8 cellular contexts compared by ENCODE assay signal in genomic region chr1:116268211-116268610, GRCh38.
DNase-seq lines count a peak whose midpoint lies in the region; ATAC-seq and TF ChIP-seq lines count a peak whose summit lies in the region.

No MANE protein-coding gene starts in this region.

- DNase-seq in stimulated activated naive CD8-positive, alpha-beta T cell treated with anti-CD3 and anti-CD28 coated beads, Interleukin-15, amount 100 ng/mL, for 72 hours = peak in 1 of 2 donors; percentile 15
- DNase-seq in stimulated activated naive CD8-positive, alpha-beta T cell treated with anti-CD3 and anti-CD28 coated beads, Interleukin-15, Interleukin-2, amounts not matched to agents 100 U/mL and 50 U/mL, for 24 hours = no peak
- DNase-seq in Peyer's patch (peak in 2 of 3 donors; percentile 74 to 84), foreskin fibroblast (peak; percentile 5 to 42), NCI-H345 (lab: John Stamatoyannopoulos, UW) (no peak), amniotic stem cell (lab: John Stamatoyannopoulos, UW) (no peak)
- DNase-seq in activated CD8-positive, alpha-beta memory T cell treated with anti-CD3 and anti-CD28 coated beads, Interleukin-2, amount 10 ng/mL, durations not matched to agents 7 days and 5 days = no peak

- H3K36me3 ChIP-seq in Peyer's patch = no peaks in the 10 kb centered on the region

- H3K27ac ChIP-seq in Peyer's patch = no peak overlapping the region

- H3K27me3 ChIP-seq in Peyer's patch = no peaks in the 10 kb centered on the region

- peaks cover 20% of the 10 kb centered on the region for H3K4me1 Mint-ChIP-seq in stimulated activated naive CD8-positive, alpha-beta T cell treated with anti-CD3 and anti-CD28 coated beads, Interleukin-15, amount 100 ng/mL, for 72 hours
- H3K4me1 Mint-ChIP-seq in activated CD8-positive, alpha-beta memory T cell treated with anti-CD3 and anti-CD28 coated beads, Interleukin-2, amount 10 ng/mL, durations not matched to agents 7 days and 5 days = no peaks in the 10 kb centered on the region

- no peaks in the 10 kb centered on the region for H3K36me3 Mint-ChIP-seq in activated CD8-positive, alpha-beta memory T cell treated with anti-CD3 and anti-CD28 coated beads, Interleukin-2, amount 10 ng/mL, durations not matched to agents 7 days and 5 days

- H3K4me1 ChIP-seq in Peyer's patch = no peaks in the 10 kb centered on the region

- ATAC-seq in stimulated activated naive CD8-positive, alpha-beta T cell treated with anti-CD3 and anti-CD28 coated beads, Interleukin-15, amount 100 ng/mL, for 72 hours = peak; percentile 31
- ATAC-seq in stimulated activated naive CD8-positive, alpha-beta T cell treated with anti-CD3 and anti-CD28 coated beads, Interleukin-15, Interleukin-2, amounts not matched to agents 100 U/mL and 50 U/mL, for 24 hours = no peak
- ATAC-seq in activated CD8-positive, alpha-beta memory T cell treated with anti-CD3 and anti-CD28 coated beads, Interleukin-2, amount 10 ng/mL, durations not matched to agents 7 days and 5 days = no peak
- no peak for ATAC-seq in GM21447 (IDR thresholded peaks at IDR 0.05; ENCODE audit: unreplicated experiment)

- H3K27me3 Mint-ChIP-seq in stimulated activated naive CD8-positive, alpha-beta T cell treated with anti-CD3 and anti-CD28 coated beads, Interleukin-15, amount 100 ng/mL, for 72 hours = no peaks in the 10 kb centered on the region
- peaks cover 2% of the 10 kb centered on the region for H3K27me3 Mint-ChIP-seq in activated CD8-positive, alpha-beta memory T cell treated with anti-CD3 and anti-CD28 coated beads, Interleukin-2, amount 10 ng/mL, durations not matched to agents 7 days and 5 days

- TF ChIP-seq POLR2A in Peyer's patch (IDR thresholded peaks at IDR 0.05) = no peak

- H3K4me3 ChIP-seq in Peyer's patch = no peak overlapping the region
- no peak overlapping the region for H3K4me3 ChIP-seq in foreskin fibroblast (ENCODE audit: low read depth in 1 of 2, low read length in 2 of 2)

- H3K9me3 ChIP-seq in Peyer's patch = no peaks in the 10 kb centered on the region

- CTCF ChIA-PET in activated CD8-positive, alpha-beta memory T cell treated with anti-CD3 and anti-CD28 coated beads, Interleukin-2, amount 10 ng/mL, durations not matched to agents 7 days and 5 days (lab: Charles Lee) = interaction anchor here (1.3 kb wide), 1 partner anchor 129 kb away, joined by 5 read pairs; no protein-coding TSS in a partner anchor

- no peak overlapping the region for H3K4me3 Mint-ChIP-seq in stimulated activated naive CD8-positive, alpha-beta T cell treated with anti-CD3 and anti-CD28 coated beads, Interleukin-15, amount 100 ng/mL, for 72 hours
- H3K4me3 Mint-ChIP-seq in activated CD8-positive, alpha-beta memory T cell treated with anti-CD3 and anti-CD28 coated beads, Interleukin-2, amount 10 ng/mL, durations not matched to agents 7 days and 5 days = no peak overlapping the region

- H3K9me3 Mint-ChIP-seq in stimulated activated naive CD8-positive, alpha-beta T cell treated with anti-CD3 and anti-CD28 coated beads, Interleukin-15, amount 100 ng/mL, for 72 hours = peaks cover 0 to 3% of the 10 kb centered on the region in 2 donors
- H3K9me3 Mint-ChIP-seq in activated CD8-positive, alpha-beta memory T cell treated with anti-CD3 and anti-CD28 coated beads, Interleukin-2, amount 10 ng/mL, durations not matched to agents 7 days and 5 days (ENCODE audit: low read depth) = no peaks in the 10 kb centered on the region

- peak overlapping the region in 1 of 2 donors; percentile 75 for H3K27ac Mint-ChIP-seq in stimulated activated naive CD8-positive, alpha-beta T cell treated with anti-CD3 and anti-CD28 coated beads, Interleukin-15, amount 100 ng/mL, for 72 hours
- no peak overlapping the region for H3K27ac Mint-ChIP-seq in activated CD8-positive, alpha-beta memory T cell treated with anti-CD3 and anti-CD28 coated beads, Interleukin-2, amount 10 ng/mL, durations not matched to agents 7 days and 5 days

- TF ChIP-seq CTCF in Peyer's patch (IDR thresholded peaks at IDR 0.05) = no peak
- no peak for TF ChIP-seq CTCF in foreskin fibroblast (IDR thresholded peaks at IDR 0.05; ENCODE audit: low read depth, low read length)

Comparison
In these comparisons a context has a peak if more than half of its experiments do, and no peak if none do; other contexts are left out.
1. DNase-seq: peak in Peyer's patch (2 of 3) and foreskin fibroblast (2 of 2); none in stimulated activated naive CD8-positive, alpha-beta T cell treated with anti-CD3 and anti-CD28 coated beads, Interleukin-15, Interleukin-2, amounts not matched to agents 100 U/mL and 50 U/mL, for 24 hours (single experiment), NCI-H345 (single experiment), activated CD8-positive, alpha-beta memory T cell treated with anti-CD3 and anti-CD28 coated beads, Interleukin-2, amount 10 ng/mL, durations not matched to agents 7 days and 5 days (single experiment) and amniotic stem cell (single experiment).